18 cellular contexts compared by ENCODE assay signal in genomic region chr1:6790146-6790545, GRCh38. TPM values are rescaled to one million over a fixed set of nuclear protein-coding genes. Genes with fewer than 3 reads are reported as not detected.
A peak's percentile ranks its signal among the peaks of the same experiment; 100 is the strongest.
DNase-seq lines count a peak whose midpoint lies in the region; ATAC-seq and TF ChIP-seq lines count a peak whose summit lies in the region.
"Had no signal": no experiment of that assay in that cellular context is flagged by ENCODE, and none has a peak within 500 bp of the region (broad histone marks: within the 10 kb centered on the region; RNA-seq: fewer than 3 reads in every experiment).

No MANE protein-coding gene starts in this region.

- peaks cover 61% of the 10 kb centered on the region for H3K4me1 ChIP-seq in Loucy (ENCODE audit: insufficient read depth, low read length, poor library complexity, severe bottlenecking)
- peaks cover 31% of the 10 kb centered on the region for H3K4me1 ChIP-seq in neural progenitor cell

- peak overlapping the region; percentile 46 for H3K27ac Mint-ChIP-seq in activated naive CD8-positive, alpha-beta T cell
- H3K27ac Mint-ChIP-seq in activated naive CD8-positive, alpha-beta T cell treated with anti-CD3 and anti-CD28 coated beads for 36 hours = no peak overlapping the region
- H3K27ac Mint-ChIP-seq in endothelial cell (ENCODE audit: unreplicated experiment) = peak overlapping the region; percentile 10
- H3K27ac Mint-ChIP-seq in neural progenitor cell = no peak overlapping the region
- H3K27ac Mint-ChIP-seq: HFFc6 had no signal

- DNase-seq in activated naive CD8-positive, alpha-beta T cell treated with anti-CD3 and anti-CD28 coated beads for 36 hours = no peak
- DNase-seq in endothelial cell (ENCODE audit: low spot score) (no peak), neural progenitor cell (ENCODE audit: low spot score) (no peak), activated T-cell treated with anti-CD3 and anti-CD28 coated beads for 4 hours (no peak)
- DNase-seq in stimulated activated CD8-positive, alpha-beta memory T cell treated with anti-CD3 and anti-CD28 coated beads, Interleukin-4, amount 100 ng/mL, for 48 hours = no peak
- DNase-seq: 8988T; CD4-positive, CD25-positive, alpha-beta regulatory T cell; CD8-positive, alpha-beta memory T cell; COR-L47; DMS 273 treated with DMSO at 0.1 percent for 48 hours; DMS53; GM23248; HCEC 1CT; HFFc6 had no signal

- H3K4me2 ChIP-seq in Loucy (ENCODE audit: low read depth, low read length, poor library complexity, severe bottlenecking) = peak overlapping the region; percentile 94
- peak overlapping the region; percentile 17 for H3K4me2 ChIP-seq in neural progenitor cell

- H3K4me3 Mint-ChIP-seq in activated naive CD8-positive, alpha-beta T cell = no peak overlapping the region
- H3K4me3 Mint-ChIP-seq in activated naive CD8-positive, alpha-beta T cell treated with anti-CD3 and anti-CD28 coated beads for 36 hours = no peak overlapping the region
- H3K4me3 Mint-ChIP-seq in endothelial cell (ENCODE audit: unreplicated experiment) (no peak overlapping the region), neural progenitor cell (no peak overlapping the region)
- H3K4me3 Mint-ChIP-seq: HFFc6 had no signal

- no peak for TF ChIP-seq CTCF in Loucy (conservative IDR thresholded peaks at IDR 0.05; ENCODE audit: low read length)
- TF ChIP-seq CTCF in endothelial cell (IDR thresholded peaks at IDR 0.05; ENCODE audit: unreplicated experiment) = no peak
- no peak for TF ChIP-seq CTCF in neural progenitor cell (IDR thresholded peaks at IDR 0.05)

- no peaks in the 10 kb centered on the region for H3K9me2 ChIP-seq in Loucy (replicated peaks; ENCODE audit: low read depth, low read length)

- ATAC-seq in HG03521 (IDR thresholded peaks at IDR 0.05; ENCODE audit: unreplicated experiment) = no peak

- H2AFZ ChIP-seq in Loucy (ENCODE audit: low read length) (no peak overlapping the region), neural progenitor cell (replicated peaks) (no peak overlapping the region)
- H2AFZ ChIP-seq: GM23248 had no signal

- H3K27me3 ChIP-seq in Loucy (ENCODE audit: insufficient read depth, low read length, poor library complexity, severe bottlenecking) (no peaks in the 10 kb centered on the region), neural progenitor cell (no peaks in the 10 kb centered on the region)
- H3K27me3 ChIP-seq: BLaER1 had no signal

- H3K79me2 ChIP-seq in Loucy (ENCODE audit: insufficient read depth, low read length) (peaks cover 91% of the 10 kb centered on the region), neural progenitor cell (ENCODE audit: low read depth) (peaks cover 94% of the 10 kb centered on the region)

- H3K9me3 ChIP-seq in Loucy (ENCODE audit: insufficient read depth, low read depth, low read length) (no peaks in the 10 kb centered on the region), neural progenitor cell (ENCODE audit: low read depth) (no peaks in the 10 kb centered on the region)
- H3K9me3 ChIP-seq: BLaER1 had no signal

- H3F3A ChIP-seq in Loucy (ENCODE audit: low read depth) (no peaks in the 10 kb centered on the region), neural progenitor cell (ENCODE audit: low read depth) (peaks cover 25% of the 10 kb centered on the region)

- peaks cover 3% of the 10 kb centered on the region for H3K36me3 Mint-ChIP-seq in activated naive CD8-positive, alpha-beta T cell
- peaks cover 29% of the 10 kb centered on the region for H3K36me3 Mint-ChIP-seq in activated naive CD8-positive, alpha-beta T cell treated with anti-CD3 and anti-CD28 coated beads for 36 hours
- peaks cover 9% of the 10 kb centered on the region for H3K36me3 Mint-ChIP-seq in endothelial cell (ENCODE audit: low read depth, unreplicated experiment)
- peaks cover 22% of the 10 kb centered on the region for H3K36me3 Mint-ChIP-seq in neural progenitor cell
- H3K36me3 Mint-ChIP-seq: CD4-positive, CD25-positive, alpha-beta regulatory T cell had no signal

- peak overlapping the region; percentile 21 for H3K9ac ChIP-seq in Loucy (ENCODE audit: low read depth, low read length, poor library complexity, severe bottlenecking)
- H3K9ac ChIP-seq in neural progenitor cell = no peak overlapping the region
- H3K9ac ChIP-seq: BLaER1, GM23248 had no signal

- peaks cover 86% of the 10 kb centered on the region for H4K20me1 ChIP-seq in Loucy (ENCODE audit: insufficient read depth, low read length, poor library complexity, severe bottlenecking)
- H4K20me1 ChIP-seq in neural progenitor cell (ENCODE audit: low read depth) = peaks cover 92% of the 10 kb centered on the region

- H3K36me3 ChIP-seq in Loucy (ENCODE audit: insufficient read depth, low read length) = peaks cover 8% of the 10 kb centered on the region; the same call in 1 of the 2 replicates
- H3K36me3 ChIP-seq in neural progenitor cell = no peaks in the 10 kb centered on the region

- peaks cover 65% of the 10 kb centered on the region for H3K4me1 Mint-ChIP-seq in activated naive CD8-positive, alpha-beta T cell (ENCODE audit: low read depth)
- peaks cover 65% of the 10 kb centered on the region for H3K4me1 Mint-ChIP-seq in activated naive CD8-positive, alpha-beta T cell treated with anti-CD3 and anti-CD28 coated beads for 36 hours
- H3K4me1 Mint-ChIP-seq in endothelial cell (ENCODE audit: unreplicated experiment) (peaks cover 30% of the 10 kb centered on the region), neural progenitor cell (peaks cover 35% of the 10 kb centered on the region)

- H3K9me3 Mint-ChIP-seq in activated naive CD8-positive, alpha-beta T cell (ENCODE audit: low read depth) = no peaks in the 10 kb centered on the region
- no peaks in the 10 kb centered on the region for H3K9me3 Mint-ChIP-seq in activated naive CD8-positive, alpha-beta T cell treated with anti-CD3 and anti-CD28 coated beads for 36 hours
- no peaks in the 10 kb centered on the region for H3K9me3 Mint-ChIP-seq in endothelial cell (ENCODE audit: unreplicated experiment)
- no peaks in the 10 kb centered on the region for H3K9me3 Mint-ChIP-seq in neural progenitor cell
- H3K9me3 Mint-ChIP-seq: CD4-positive, CD25-positive, alpha-beta regulatory T cell; CD8-positive, alpha-beta memory T cell; HFFc6 had no signal

- no peak overlapping the region for H3K27ac ChIP-seq in neural progenitor cell
- H3K27ac ChIP-seq: BLaER1, GM23248 had no signal

- no peaks in the 10 kb centered on the region for H3K27me3 Mint-ChIP-seq in activated naive CD8-positive, alpha-beta T cell
- no peaks in the 10 kb centered on the region for H3K27me3 Mint-ChIP-seq in activated naive CD8-positive, alpha-beta T cell treated with anti-CD3 and anti-CD28 coated beads for 36 hours
- peaks cover 6% of the 10 kb centered on the region for H3K27me3 Mint-ChIP-seq in endothelial cell (ENCODE audit: unreplicated experiment)
- peaks cover 6% of the 10 kb centered on the region for H3K27me3 Mint-ChIP-seq in neural progenitor cell (ENCODE audit: insufficient read depth, low read depth)
- H3K27me3 Mint-ChIP-seq: CD8-positive, alpha-beta memory T cell had no signal

- H3K4me3 ChIP-seq in Loucy (ENCODE audit: low read length, poor library complexity, severe bottlenecking) (peak overlapping the region; percentile 51), neural progenitor cell (no peak overlapping the region)
- H3K4me3 ChIP-seq: BLaER1, GM23248 had no signal

RNA-seq across cellular contexts. Expression of gene CAMTA1, which starts 4.9 kb away (rescaled TPM):
- 10 to 100 TPM; 70.4 to 71.4 TPM for total RNA-seq in activated naive CD8-positive, alpha-beta T cell treated with anti-CD3 and anti-CD28 coated beads for 36 hours
- 87.3 TPM for total RNA-seq in endothelial cell (ENCODE audit: unreplicated experiment)
- 161 and 268 TPM in 2 replicates for total RNA-seq in neural progenitor cell (ENCODE audit: low replicate concordance)

Comparison
In these comparisons a context has a peak if more than half of its experiments do, and no peak if none do; other contexts are left out.
1. H3K27ac Mint-ChIP-seq: peak in activated naive CD8-positive, alpha-beta T cell (single experiment) and endothelial cell (single experiment); none in activated naive CD8-positive, alpha-beta T cell treated with anti-CD3 and anti-CD28 coated beads for 36 hours (single experiment) and neural progenitor cell (single experiment).